16 cellular contexts compared by ENCODE assay signal in the genomic region with DNA sequence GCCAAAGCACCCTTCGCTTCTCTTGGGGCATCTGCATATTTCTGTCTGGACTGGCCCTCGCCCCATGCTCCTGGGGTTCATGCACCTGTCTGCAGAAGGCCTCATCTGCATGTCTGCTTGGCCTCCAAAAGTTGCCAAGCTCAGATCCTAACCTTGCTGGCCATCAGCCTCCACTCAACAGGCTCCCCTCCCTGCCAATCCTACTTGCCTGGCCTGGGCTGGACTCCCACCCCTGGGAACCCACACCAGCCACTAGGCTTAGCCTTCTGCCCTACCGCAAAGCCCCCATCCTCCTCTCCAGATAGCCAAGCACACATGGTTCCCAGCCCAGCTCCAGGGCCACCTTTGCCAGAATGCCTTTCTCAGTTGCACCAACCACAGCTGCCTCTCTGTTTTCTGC.
"Had no signal": no experiment of that assay in that cellular context is flagged by ENCODE, and none has a peak within 500 bp of the region (broad histone marks: within the 10 kb centered on the region; RNA-seq: fewer than 3 reads in every experiment).

No MANE protein-coding gene starts in this region.

- H3K4me3 ChIP-seq: esophagus muscularis mucosa, gastrocnemius medialis, heart right ventricle, mucosa of descending colon, psoas muscle, skin epidermis, tibial artery had no signal

- DNase-seq: effector memory CD4-positive, alpha-beta T cell; gastrocnemius medialis; heart right ventricle; hypothalamus; kidney glomerular epithelial cell; mucosa of descending colon; retina; stimulated activated CD4-positive, alpha-beta T cell treated with anti-CD3 and anti-CD28 coated beads, Interleukin-12 subunit alpha, Interleukin-12 subunit beta, amount 100 ng/mL, for 4 hours; stimulated activated naive CD8-positive, alpha-beta T cell treated with anti-CD3 and anti-CD28 coated beads, Interleukin-15, Interleukin-2, amounts not matched to agents 100 U/mL and 50 U/mL, for 24 hours; tibial artery had no signal

- H2AFZ ChIP-seq: parathyroid adenoma had no signal

- H3K27me3 ChIP-seq: gastrocnemius medialis had no signal

- H3K9ac ChIP-seq: parathyroid adenoma had no signal

- H3K4me1 Mint-ChIP-seq: nephron had no signal

- H3K4me1 ChIP-seq: esophagus muscularis mucosa, gastrocnemius medialis, heart right ventricle, parathyroid adenoma, psoas muscle, tibial artery had no signal

- H3K27ac Mint-ChIP-seq: nephron had no signal

- ATAC-seq: gastrocnemius medialis; mucosa of descending colon; sciatic nerve; stimulated activated naive CD8-positive, alpha-beta T cell treated with anti-CD3 and anti-CD28 coated beads, Interleukin-15, Interleukin-2, amounts not matched to agents 100 U/mL and 50 U/mL, for 24 hours had no signal

- H3K4me3 Mint-ChIP-seq: nephron had no signal

- H3K9me3 ChIP-seq: esophagus muscularis mucosa, gastrocnemius medialis, heart right ventricle, mucosa of descending colon, psoas muscle, tibial artery had no signal

- H3K27ac ChIP-seq: esophagus muscularis mucosa, gastrocnemius medialis, heart right ventricle, parathyroid adenoma, psoas muscle, skin epidermis, tibial artery had no signal

- H3K36me3 ChIP-seq: esophagus muscularis mucosa, gastrocnemius medialis, heart right ventricle, tibial artery had no signal

- H3K79me2 ChIP-seq: parathyroid adenoma had no signal
